Comparison of ENCODE assay signal across 22 cellular contexts in genomic region chr4:65747386-65747785, GRCh38.
"Had no signal": no experiment of that assay in that cellular context is flagged by ENCODE, and none has a peak within 500 bp of the region (broad histone marks: within the 10 kb centered on the region; RNA-seq: fewer than 3 reads in every experiment).

No MANE protein-coding gene starts in this region.

- H3K27me3 Mint-ChIP-seq: activated T-cell treated with anti-CD3 and anti-CD28 coated beads, Interleukin-2, amount 50 U/mL, for 24 hours; activated T-helper 17 cell treated with anti-CD3 and anti-CD28 coated beads, Interleukin-2, amount 50 U/mL, for 72 hours; stimulated activated memory B cell treated with anti-CD40 and anti-IgM and Interleukin-4, amounts not matched to agents 10 μg/mL and 1 μg/mL and 100 μg/mL, for 72 hours had no signal

- ATAC-seq: activated naive CD4-positive, alpha-beta T cell treated with anti-CD3 and anti-CD28 coated beads, Interleukin-2, amount 50 U/mL, for 72 hours; activated T-helper 17 cell treated with anti-CD3 and anti-CD28 coated beads, Interleukin-2, amount 50 U/mL, for 72 hours; gastroesophageal sphincter; left cardiac atrium; right lobe of liver; stimulated activated memory B cell treated with anti-CD40 and anti-IgM and Interleukin-4, amounts not matched to agents 10 μg/mL and 1 μg/mL and 100 μg/mL, for 72 hours had no signal

- H3K4me3 ChIP-seq: adrenal gland, coronary artery, gastroesophageal sphincter, right lobe of liver, stomach, transverse colon had no signal

- H3K36me3 Mint-ChIP-seq: activated naive CD4-positive, alpha-beta T cell treated with anti-CD3 and anti-CD28 coated beads, Interleukin-2, amount 50 U/mL, for 72 hours; stimulated activated memory B cell treated with anti-CD40 and anti-IgM and Interleukin-4, amounts not matched to agents 10 μg/mL and 1 μg/mL and 100 μg/mL, for 72 hours had no signal

- H3K4me1 Mint-ChIP-seq: activated T-helper 17 cell treated with anti-CD3 and anti-CD28 coated beads, Interleukin-2, amount 50 U/mL, for 72 hours; nephron; stimulated activated memory B cell treated with anti-CD40 and anti-IgM and Interleukin-4, amounts not matched to agents 10 μg/mL and 1 μg/mL and 100 μg/mL, for 72 hours had no signal

- H3K9me3 Mint-ChIP-seq: nephron had no signal

- DNase-seq: activated CD4-positive, alpha-beta T cell treated with anti-CD3 and anti-CD28 coated beads for 1 hour; activated CD4-positive, alpha-beta T cell treated with anti-CD3 and anti-CD28 coated beads, Interleukin-2, amount 50 U/mL, for 1 hour; activated T-cell treated with anti-CD3 and anti-CD28 coated beads, Interleukin-2, amount 50 U/mL, for 24 hours; adrenal gland; head of caudate nucleus; islet precursor cell; left cardiac atrium; nucleus accumbens; right lobe of liver; small intestine; stimulated activated CD4-positive, alpha-beta T cell treated with anti-CD3 and anti-CD28 coated beads, Interleukin-15, amount 100 ng/mL, for 24 hours; stomach; T-helper 9 cell; transverse colon had no signal

- H3K36me3 ChIP-seq: adrenal gland, gastroesophageal sphincter, right lobe of liver, stomach, transverse colon had no signal

- H3K9me3 ChIP-seq: adrenal gland, gastroesophageal sphincter, right lobe of liver, stomach, transverse colon had no signal

- H3K27ac Mint-ChIP-seq: activated naive CD4-positive, alpha-beta T cell treated with anti-CD3 and anti-CD28 coated beads, Interleukin-2, amount 50 U/mL, for 72 hours; activated T-cell treated with anti-CD3 and anti-CD28 coated beads, Interleukin-2, amount 50 U/mL, for 24 hours; activated T-helper 17 cell treated with anti-CD3 and anti-CD28 coated beads, Interleukin-2, amount 50 U/mL, for 72 hours; nephron; stimulated activated memory B cell treated with anti-CD40 and anti-IgM and Interleukin-4, amounts not matched to agents 10 μg/mL and 1 μg/mL and 100 μg/mL, for 72 hours had no signal

- H3K4me3 Mint-ChIP-seq: activated T-cell treated with anti-CD3 and anti-CD28 coated beads, Interleukin-2, amount 50 U/mL, for 24 hours; activated T-helper 17 cell treated with anti-CD3 and anti-CD28 coated beads, Interleukin-2, amount 50 U/mL, for 72 hours; nephron; stimulated activated memory B cell treated with anti-CD40 and anti-IgM and Interleukin-4, amounts not matched to agents 10 μg/mL and 1 μg/mL and 100 μg/mL, for 72 hours had no signal

- H3K4me1 ChIP-seq: adrenal gland, gastroesophageal sphincter, right lobe of liver, stomach, transverse colon had no signal

- H3K27me3 ChIP-seq: adrenal gland, gastroesophageal sphincter, right lobe of liver, stomach, transverse colon had no signal

- FAIRE-seq: bronchial epithelial cell, small intestine, urothelium cell line had no signal
